ENCODE assay signal across 12 cellular contexts in the genomic region with DNA sequence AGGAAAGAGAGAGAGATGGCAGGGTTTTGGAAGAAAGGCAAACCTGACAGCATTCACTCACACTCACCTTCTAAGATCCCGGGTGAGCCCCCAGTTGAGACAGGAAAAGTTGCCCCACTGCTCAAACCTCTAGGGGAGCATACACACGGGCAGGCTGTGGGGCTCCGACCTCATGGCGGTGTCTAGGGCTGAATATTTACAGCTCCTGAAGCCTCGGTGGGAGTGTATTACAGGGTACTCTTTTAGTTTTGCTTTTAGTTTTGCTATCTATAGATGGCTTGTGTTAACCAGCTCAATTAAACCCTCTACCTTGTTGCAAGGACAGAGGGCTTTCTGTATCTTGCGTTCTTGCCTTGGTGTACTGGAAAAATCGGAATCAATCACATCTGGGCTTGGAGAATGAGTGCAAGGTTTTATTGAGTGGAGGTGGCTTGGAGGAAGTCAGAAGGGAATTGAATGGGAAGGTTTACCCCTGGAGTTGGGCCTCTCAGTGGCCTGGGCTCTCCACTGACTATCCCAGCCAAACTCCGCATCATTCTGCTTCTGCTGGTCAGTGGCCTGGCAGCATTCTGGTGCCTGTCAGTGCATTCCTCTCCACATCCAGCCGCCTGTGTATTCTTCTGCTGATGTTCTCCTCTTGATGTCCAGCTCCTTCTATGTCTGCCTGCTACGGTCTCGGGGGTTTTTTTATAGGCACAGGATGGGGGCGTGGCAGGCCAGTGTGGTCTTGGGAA. TPM values are rescaled to one million over a fixed set of nuclear protein-coding genes. Genes with fewer than 3 reads are reported as not detected.
DNase-seq lines count a peak whose midpoint lies in the region; ATAC-seq and TF ChIP-seq lines count a peak whose summit lies in the region.
"Had no signal": no experiment of that assay in that cellular context is flagged by ENCODE, and none has a peak within 500 bp of the region (broad histone marks: within the 10 kb centered on the region; RNA-seq: fewer than 3 reads in every experiment).

No MANE protein-coding gene starts in this region.

- ATAC-seq in DND-41 (ENCODE audit: insufficient read depth, low read depth), result peak; percentile 51; the same call in 1 of the 3 replicates
- ATAC-seq in GM19043 (IDR thresholded peaks at IDR 0.05; ENCODE audit: low read depth, unreplicated experiment), result peak; percentile 81
- peak; percentile 88 for ATAC-seq in HG02678 (IDR thresholded peaks at IDR 0.05; ENCODE audit: unreplicated experiment)
- peak; percentile 85 for ATAC-seq in HG03457 (IDR thresholded peaks at IDR 0.05; ENCODE audit: unreplicated experiment)
- ATAC-seq in left cardiac atrium, result no peak
- ATAC-seq: SK-N-SH treated with all-trans-retinoic acid at 6 μM for 48 hours had no signal

- no peaks in the 10 kb centered on the region for H3K27me3 ChIP-seq in DND-41 (ENCODE audit: insufficient read depth, low read length, poor library complexity)
- no peaks in the 10 kb centered on the region for H3K27me3 ChIP-seq in MG63
- H3K27me3 ChIP-seq: transverse colon had no signal

- H3K27ac ChIP-seq in DND-41 (ENCODE audit: low read length), result no peak overlapping the region
- H3K27ac ChIP-seq: transverse colon had no signal

- no peaks in the 10 kb centered on the region for H4K20me1 ChIP-seq in DND-41 (ENCODE audit: insufficient read depth, low read length)

- H3K79me2 ChIP-seq in DND-41 (ENCODE audit: insufficient read depth, low read length), result no peaks in the 10 kb centered on the region

- H3K9ac ChIP-seq in DND-41 (ENCODE audit: low read depth, low read length), result no peak overlapping the region

- DNase-seq in DND-41 (no peak), left cardiac atrium (no peak), GOT3 (lab: John Stamatoyannopoulos, UW) (no peak), MG63 (no peak)
- DNase-seq in stimulated activated naive CD4-positive, alpha-beta T cell treated with Interleukin-2 at 50 U/mL for 16 hours (lab: John Stamatoyannopoulos, UW), result no peak
- DNase-seq: NCI-H526, transverse colon had no signal

- H3K4me2 ChIP-seq in DND-41 (ENCODE audit: insufficient read depth, low read length), result no peak overlapping the region

- H3K36me3 ChIP-seq in DND-41 (ENCODE audit: insufficient read depth, low read length) (no peaks in the 10 kb centered on the region), MG63 (no peaks in the 10 kb centered on the region)
- H3K36me3 ChIP-seq: transverse colon had no signal

- H3K4me3 ChIP-seq in DND-41 (ENCODE audit: low read depth in 1 of 2, low read length in 2 of 2), result no peak overlapping the region
- H3K4me3 ChIP-seq in MG63, result no peak overlapping the region
- H3K4me3 ChIP-seq: lung, transverse colon had no signal

- H3K9me3 ChIP-seq in DND-41 (ENCODE audit: insufficient read depth, low read length, severe bottlenecking) (no peaks in the 10 kb centered on the region), MG63 (no peaks in the 10 kb centered on the region)
- H3K9me3 ChIP-seq: transverse colon had no signal

- no peak for TF ChIP-seq CTCF in DND-41 (IDR thresholded peaks at IDR 0.05; ENCODE audit: borderline replicate concordance, extremely low read depth, low read length, poor library complexity, severe bottlenecking)

- H2AFZ ChIP-seq in DND-41 (ENCODE audit: low read depth, low read length), result no peak overlapping the region

- no peaks in the 10 kb centered on the region for H3K4me1 ChIP-seq in DND-41 (ENCODE audit: insufficient read depth, low read length)

- intact Hi-C loops in left cardiac atrium (cut with DNase I), result no loop called here

RNA-seq across cellular contexts. Expression of a gene that starts 10.1 kb away (rescaled TPM):
- total RNA-seq in left cardiac atrium, result 10 to 100 TPM in 1 of 2 donors, 1 to 10 TPM in 1; 8.5 to 11.4 TPM
- total RNA-seq in MG63 (2014; rRNA removed; shearing (Covaris generic); ENCODE audit: low replicate concordance), result 3.0 and 3.5 TPM in 2 replicates

RNA-seq across cellular contexts. Expression of a gene that starts 15.3 kb away (rescaled TPM):
- total RNA-seq in left cardiac atrium, result 10 to 100 TPM; 17.5 to 18.4 TPM
- total RNA-seq in MG63 (2014; rRNA removed; shearing (Covaris generic); ENCODE audit: low replicate concordance), result 3.3 and 9.9 TPM in 2 replicates

Comparison
In these comparisons a context has a peak if more than half of its experiments do, and no peak if none do; other contexts are left out.
1. ATAC-seq: peak in DND-41 (single experiment), GM19043 (single experiment), HG02678 (single experiment) and HG03457 (single experiment); none in left cardiac atrium (0 of 2).